ENCODE assay signal across 1 cellular context in the genomic region with DNA sequence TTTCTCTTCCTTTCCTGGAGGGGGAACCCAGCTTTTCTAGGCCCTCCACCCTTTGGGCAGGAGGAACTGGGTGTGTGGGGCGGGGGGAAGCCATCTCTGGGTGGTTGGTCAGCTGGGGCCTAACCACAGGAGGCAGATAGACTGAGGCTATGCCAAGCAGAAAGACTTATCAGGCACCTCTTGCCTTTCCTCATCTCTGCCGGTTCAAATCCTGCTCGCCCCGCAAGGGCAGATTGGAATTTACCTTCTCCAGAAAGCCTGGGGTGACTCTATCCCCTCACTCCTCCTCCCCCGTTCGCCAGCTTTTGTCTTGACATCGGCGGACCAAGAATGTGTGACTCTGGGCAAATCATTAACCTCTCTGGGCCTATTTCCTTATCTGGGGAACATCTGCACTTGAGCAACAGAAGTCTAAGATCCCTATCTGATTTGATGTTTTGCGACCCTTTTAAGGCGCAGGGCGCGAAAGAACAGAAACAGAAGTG.
A peak's percentile ranks its signal among the peaks of the same experiment; 100 is the strongest.
TF ChIP-seq lines count a peak whose summit lies in the region.

No MANE protein-coding gene starts in this region.

TF ChIP-seq in HepG2, 621 proteins besides CTCF, POLR2A, EP300 and RAD21 (continued from another document):
- TF ChIP-seq, protein P1, sequence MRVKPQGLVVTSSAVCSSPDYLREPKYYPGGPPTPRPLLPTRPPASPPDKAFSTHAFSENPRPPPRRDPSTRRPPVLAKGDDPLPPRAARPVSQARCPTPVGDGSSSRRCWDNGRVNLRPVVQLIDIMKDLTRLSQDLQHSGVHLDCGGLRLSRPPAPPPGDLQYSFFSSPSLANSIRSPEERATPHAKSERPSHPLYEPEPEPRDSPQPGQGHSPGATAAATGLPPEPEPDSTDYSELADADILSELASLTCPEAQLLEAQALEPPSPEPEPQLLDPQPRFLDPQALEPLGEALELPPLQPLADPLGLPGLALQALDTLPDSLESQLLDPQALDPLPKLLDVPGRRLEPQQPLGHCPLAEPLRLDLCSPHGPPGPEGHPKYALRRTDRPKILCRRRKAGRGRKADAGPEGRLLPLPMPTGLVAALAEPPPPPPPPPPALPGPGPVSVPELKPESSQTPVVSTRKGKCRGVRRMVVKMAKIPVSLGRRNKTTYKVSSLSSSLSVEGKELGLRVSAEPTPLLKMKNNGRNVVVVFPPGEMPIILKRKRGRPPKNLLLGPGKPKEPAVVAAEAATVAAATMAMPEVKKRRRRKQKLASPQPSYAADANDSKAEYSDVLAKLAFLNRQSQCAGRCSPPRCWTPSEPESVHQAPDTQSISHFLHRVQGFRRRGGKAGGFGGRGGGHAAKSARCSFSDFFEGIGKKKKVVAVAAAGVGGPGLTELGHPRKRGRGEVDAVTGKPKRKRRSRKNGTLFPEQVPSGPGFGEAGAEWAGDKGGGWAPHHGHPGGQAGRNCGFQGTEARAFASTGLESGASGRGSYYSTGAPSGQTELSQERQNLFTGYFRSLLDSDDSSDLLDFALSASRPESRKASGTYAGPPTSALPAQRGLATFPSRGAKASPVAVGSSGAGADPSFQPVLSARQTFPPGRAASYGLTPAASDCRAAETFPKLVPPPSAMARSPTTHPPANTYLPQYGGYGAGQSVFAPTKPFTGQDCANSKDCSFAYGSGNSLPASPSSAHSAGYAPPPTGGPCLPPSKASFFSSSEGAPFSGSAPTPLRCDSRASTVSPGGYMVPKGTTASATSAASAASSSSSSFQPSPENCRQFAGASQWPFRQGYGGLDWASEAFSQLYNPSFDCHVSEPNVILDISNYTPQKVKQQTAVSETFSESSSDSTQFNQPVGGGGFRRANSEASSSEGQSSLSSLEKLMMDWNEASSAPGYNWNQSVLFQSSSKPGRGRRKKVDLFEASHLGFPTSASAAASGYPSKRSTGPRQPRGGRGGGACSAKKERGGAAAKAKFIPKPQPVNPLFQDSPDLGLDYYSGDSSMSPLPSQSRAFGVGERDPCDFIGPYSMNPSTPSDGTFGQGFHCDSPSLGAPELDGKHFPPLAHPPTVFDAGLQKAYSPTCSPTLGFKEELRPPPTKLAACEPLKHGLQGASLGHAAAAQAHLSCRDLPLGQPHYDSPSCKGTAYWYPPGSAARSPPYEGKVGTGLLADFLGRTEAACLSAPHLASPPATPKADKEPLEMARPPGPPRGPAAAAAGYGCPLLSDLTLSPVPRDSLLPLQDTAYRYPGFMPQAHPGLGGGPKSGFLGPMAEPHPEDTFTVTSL (CRISPR knock-in tag; IDR thresholded peaks at IDR 0.05; ENCODE audit: borderline replicate concordance): 0 out of 2 replicates have a peak, but pooled peaks have one; percentile 12
- TF ChIP-seq, protein P2, sequence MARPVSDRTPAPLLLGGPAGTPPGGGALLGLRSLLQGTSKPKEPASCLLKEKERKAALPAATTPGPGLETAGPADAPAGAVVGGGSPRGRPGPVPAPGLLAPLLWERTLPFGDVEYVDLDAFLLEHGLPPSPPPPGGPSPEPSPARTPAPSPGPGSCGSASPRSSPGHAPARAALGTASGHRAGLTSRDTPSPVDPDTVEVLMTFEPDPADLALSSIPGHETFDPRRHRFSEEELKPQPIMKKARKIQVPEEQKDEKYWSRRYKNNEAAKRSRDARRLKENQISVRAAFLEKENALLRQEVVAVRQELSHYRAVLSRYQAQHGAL (CRISPR knock-in tag; IDR thresholded peaks at IDR 0.05; ENCODE audit: not compliant biosample characterization): no peak
- TF ChIP-seq, protein P3, sequence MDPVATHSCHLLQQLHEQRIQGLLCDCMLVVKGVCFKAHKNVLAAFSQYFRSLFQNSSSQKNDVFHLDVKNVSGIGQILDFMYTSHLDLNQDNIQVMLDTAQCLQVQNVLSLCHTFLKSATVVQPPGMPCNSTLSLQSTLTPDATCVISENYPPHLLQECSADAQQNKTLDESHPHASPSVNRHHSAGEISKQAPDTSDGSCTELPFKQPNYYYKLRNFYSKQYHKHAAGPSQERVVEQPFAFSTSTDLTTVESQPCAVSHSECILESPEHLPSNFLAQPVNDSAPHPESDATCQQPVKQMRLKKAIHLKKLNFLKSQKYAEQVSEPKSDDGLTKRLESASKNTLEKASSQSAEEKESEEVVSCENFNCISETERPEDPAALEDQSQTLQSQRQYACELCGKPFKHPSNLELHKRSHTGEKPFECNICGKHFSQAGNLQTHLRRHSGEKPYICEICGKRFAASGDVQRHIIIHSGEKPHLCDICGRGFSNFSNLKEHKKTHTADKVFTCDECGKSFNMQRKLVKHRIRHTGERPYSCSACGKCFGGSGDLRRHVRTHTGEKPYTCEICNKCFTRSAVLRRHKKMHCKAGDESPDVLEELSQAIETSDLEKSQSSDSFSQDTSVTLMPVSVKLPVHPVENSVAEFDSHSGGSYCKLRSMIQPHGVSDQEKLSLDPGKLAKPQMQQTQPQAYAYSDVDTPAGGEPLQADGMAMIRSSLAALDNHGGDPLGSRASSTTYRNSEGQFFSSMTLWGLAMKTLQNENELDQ (CRISPR knock-in tag; IDR thresholded peaks at IDR 0.05; ENCODE audit: borderline replicate concordance): no peak
- TF ChIP-seq, protein P4, sequence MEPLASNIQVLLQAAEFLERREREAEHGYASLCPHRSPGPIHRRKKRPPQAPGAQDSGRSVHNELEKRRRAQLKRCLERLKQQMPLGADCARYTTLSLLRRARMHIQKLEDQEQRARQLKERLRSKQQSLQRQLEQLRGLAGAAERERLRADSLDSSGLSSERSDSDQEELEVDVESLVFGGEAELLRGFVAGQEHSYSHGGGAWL (CRISPR knock-in tag; IDR thresholded peaks at IDR 0.05): no peak
- TF ChIP-seq, protein P5, sequence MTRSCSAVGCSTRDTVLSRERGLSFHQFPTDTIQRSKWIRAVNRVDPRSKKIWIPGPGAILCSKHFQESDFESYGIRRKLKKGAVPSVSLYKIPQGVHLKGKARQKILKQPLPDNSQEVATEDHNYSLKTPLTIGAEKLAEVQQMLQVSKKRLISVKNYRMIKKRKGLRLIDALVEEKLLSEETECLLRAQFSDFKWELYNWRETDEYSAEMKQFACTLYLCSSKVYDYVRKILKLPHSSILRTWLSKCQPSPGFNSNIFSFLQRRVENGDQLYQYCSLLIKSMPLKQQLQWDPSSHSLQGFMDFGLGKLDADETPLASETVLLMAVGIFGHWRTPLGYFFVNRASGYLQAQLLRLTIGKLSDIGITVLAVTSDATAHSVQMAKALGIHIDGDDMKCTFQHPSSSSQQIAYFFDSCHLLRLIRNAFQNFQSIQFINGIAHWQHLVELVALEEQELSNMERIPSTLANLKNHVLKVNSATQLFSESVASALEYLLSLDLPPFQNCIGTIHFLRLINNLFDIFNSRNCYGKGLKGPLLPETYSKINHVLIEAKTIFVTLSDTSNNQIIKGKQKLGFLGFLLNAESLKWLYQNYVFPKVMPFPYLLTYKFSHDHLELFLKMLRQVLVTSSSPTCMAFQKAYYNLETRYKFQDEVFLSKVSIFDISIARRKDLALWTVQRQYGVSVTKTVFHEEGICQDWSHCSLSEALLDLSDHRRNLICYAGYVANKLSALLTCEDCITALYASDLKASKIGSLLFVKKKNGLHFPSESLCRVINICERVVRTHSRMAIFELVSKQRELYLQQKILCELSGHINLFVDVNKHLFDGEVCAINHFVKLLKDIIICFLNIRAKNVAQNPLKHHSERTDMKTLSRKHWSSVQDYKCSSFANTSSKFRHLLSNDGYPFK (CRISPR knock-in tag; IDR thresholded peaks at IDR 0.05; ENCODE audit: borderline replicate concordance): no peak
- no peak for TF ChIP-seq BRCA1 (CRISPR knock-in tag; IDR thresholded peaks at IDR 0.05)
- TF ChIP-seq ZNF101 (CRISPR knock-in tag; IDR thresholded peaks at IDR 0.05; ENCODE audit: borderline replicate concordance, low read depth): no peak
- TF ChIP-seq, protein P6, sequence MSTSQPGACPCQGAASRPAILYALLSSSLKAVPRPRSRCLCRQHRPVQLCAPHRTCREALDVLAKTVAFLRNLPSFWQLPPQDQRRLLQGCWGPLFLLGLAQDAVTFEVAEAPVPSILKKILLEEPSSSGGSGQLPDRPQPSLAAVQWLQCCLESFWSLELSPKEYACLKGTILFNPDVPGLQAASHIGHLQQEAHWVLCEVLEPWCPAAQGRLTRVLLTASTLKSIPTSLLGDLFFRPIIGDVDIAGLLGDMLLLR (CRISPR knock-in tag; IDR thresholded peaks at IDR 0.05): no peak
- TF ChIP-seq POGZ (CRISPR knock-in tag; IDR thresholded peaks at IDR 0.05): no peak
- TF ChIP-seq ZNF790 (CRISPR knock-in tag; IDR thresholded peaks at IDR 0.05; ENCODE audit: borderline replicate concordance): no peak
- TF ChIP-seq KDM5B (CRISPR knock-in tag; IDR thresholded peaks at IDR 0.05; ENCODE audit: borderline replicate concordance): 0 out of 2 replicates have a peak, but pooled peaks have one; percentile 7
- TF ChIP-seq ZNF224 (CRISPR knock-in tag; IDR thresholded peaks at IDR 0.05): no peak
- TF ChIP-seq, protein P7, sequence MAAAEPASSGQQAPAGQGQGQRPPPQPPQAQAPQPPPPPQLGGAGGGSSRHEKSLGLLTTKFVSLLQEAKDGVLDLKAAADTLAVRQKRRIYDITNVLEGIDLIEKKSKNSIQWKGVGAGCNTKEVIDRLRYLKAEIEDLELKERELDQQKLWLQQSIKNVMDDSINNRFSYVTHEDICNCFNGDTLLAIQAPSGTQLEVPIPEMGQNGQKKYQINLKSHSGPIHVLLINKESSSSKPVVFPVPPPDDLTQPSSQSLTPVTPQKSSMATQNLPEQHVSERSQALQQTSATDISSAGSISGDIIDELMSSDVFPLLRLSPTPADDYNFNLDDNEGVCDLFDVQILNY (CRISPR knock-in tag; conservative IDR thresholded peaks at IDR 0.05): no peak
